8 cellular contexts compared by ENCODE assay signal in genomic region chr1:173122344-173122880, GRCh38.
DNase-seq lines count a peak whose midpoint lies in the region; ATAC-seq, FAIRE-seq and TF ChIP-seq lines count a peak whose summit lies in the region.

No MANE protein-coding gene starts in this region.

- H3K27me3 Mint-ChIP-seq in brain: peaks cover 3% of the 10 kb centered on the region
- no peaks in the 10 kb centered on the region for H3K27me3 Mint-ChIP-seq in stimulated activated naive B cell treated with anti-CD40 and anti-IgM and Interleukin-4, amounts not matched to agents 10 μg/mL and 1 μg/mL and 100 μg/mL, for 72 hours

- H3K4me1 Mint-ChIP-seq in brain: peaks cover 17% of the 10 kb centered on the region
- peaks cover 28 to 39% of the 10 kb centered on the region in 2 donors for H3K4me1 Mint-ChIP-seq in stimulated activated naive B cell treated with anti-CD40 and anti-IgM and Interleukin-4, amounts not matched to agents 10 μg/mL and 1 μg/mL and 100 μg/mL, for 72 hours

- H3K9me3 Mint-ChIP-seq in brain: peaks cover 0 to 2% (median 0%) of the 10 kb centered on the region in 5 experiments
- no peaks in the 10 kb centered on the region for H3K9me3 Mint-ChIP-seq in stimulated activated naive B cell treated with anti-CD40 and anti-IgM and Interleukin-4, amounts not matched to agents 10 μg/mL and 1 μg/mL and 100 μg/mL, for 72 hours

- no peaks in the 10 kb centered on the region for H3K36me3 Mint-ChIP-seq in brain
- H3K36me3 Mint-ChIP-seq in stimulated activated naive B cell treated with anti-CD40 and anti-IgM and Interleukin-4, amounts not matched to agents 10 μg/mL and 1 μg/mL and 100 μg/mL, for 72 hours: no peaks in the 10 kb centered on the region

- no peak for TF ChIP-seq CTCF in brain (conservative IDR thresholded peaks at IDR 0.05)

- H3K27ac Mint-ChIP-seq in brain: peak overlapping the region in 3 of 5 experiments; percentile 32 to 77 (median 49)
- peak overlapping the region; percentile 56 for H3K27ac Mint-ChIP-seq in stimulated activated naive B cell treated with anti-CD40 and anti-IgM and Interleukin-4, amounts not matched to agents 10 μg/mL and 1 μg/mL and 100 μg/mL, for 72 hours

- ATAC-seq in left lobe of liver (peak; percentile 3), GM21360 (IDR thresholded peaks at IDR 0.05; ENCODE audit: unreplicated experiment) (no peak)
- no peak for ATAC-seq in stimulated activated naive B cell treated with anti-CD40 and anti-IgM and Interleukin-4, amounts not matched to agents 10 μg/mL and 1 μg/mL and 100 μg/mL, for 72 hours (replicated peaks)

- H3K4me3 Mint-ChIP-seq in brain: peak overlapping the region in 2 of 5 experiments; percentile 49 to 76
- peak overlapping the region in 1 of 2 donors; percentile 37 for H3K4me3 Mint-ChIP-seq in stimulated activated naive B cell treated with anti-CD40 and anti-IgM and Interleukin-4, amounts not matched to agents 10 μg/mL and 1 μg/mL and 100 μg/mL, for 72 hours

- peak; percentile 15 for DNase-seq in HTR-8/SVneo (ENCODE audit: insufficient read length, low spot score)
- no peak for DNase-seq in left lobe of liver (ENCODE audit: low spot score)
- no peak for DNase-seq in stimulated activated naive B cell treated with anti-CD40 and anti-IgM and Interleukin-4, amounts not matched to agents 10 μg/mL and 1 μg/mL and 100 μg/mL, for 72 hours
- no peak for DNase-seq in GM12892 (ENCODE audit: insufficient read length)
- DNase-seq in NCI-H510A (lab: John Stamatoyannopoulos, UW): no peak
- no peak for DNase-seq in mucosa of gallbladder (ENCODE audit: low spot score)

- no peak for TF ChIP-seq POLR2A in GM12892 (IDR thresholded peaks at IDR 0.05; ENCODE audit: low read depth, low read length)

- FAIRE-seq in HTR-8/SVneo (lab: Jason Lieb, UNC): peak; percentile 57
- FAIRE-seq in GM12892 (lab: Jason Lieb, UNC): no peak
